11 cellular contexts compared by ENCODE assay signal in genomic region chr3:11198070-11198469, GRCh38.
"Had no signal": no experiment of that assay in that cellular context is flagged by ENCODE, and none has a peak within 500 bp of the region (broad histone marks: within the 10 kb centered on the region; RNA-seq: fewer than 3 reads in every experiment).

No MANE protein-coding gene starts in this region.

- H3K36me3 ChIP-seq: esophagus squamous epithelium, thyroid gland had no signal

- H3K9ac ChIP-seq: parathyroid adenoma had no signal

- H2AFZ ChIP-seq: parathyroid adenoma had no signal

- DNase-seq: activated CD8-positive, alpha-beta memory T cell treated with anti-CD3 and anti-CD28 coated beads, Interleukin-2, amount 10 ng/mL, durations not matched to agents 7 days and 5 days; activated gamma-delta T cell; activated T-cell treated with anti-CD3 and anti-CD28 coated beads, Interleukin-2, amount 50 U/mL, for 24 hours; amygdala; esophagus squamous epithelium; foreskin keratinocyte; head of caudate nucleus; thyroid gland had no signal

- FAIRE-seq: endometrium had no signal

- H3K4me3 ChIP-seq: esophagus squamous epithelium, thyroid gland had no signal

- H3K79me2 ChIP-seq: parathyroid adenoma had no signal

- H3K27ac ChIP-seq: foreskin keratinocyte, parathyroid adenoma, thyroid gland had no signal

- H3K27me3 ChIP-seq: esophagus squamous epithelium, foreskin keratinocyte, thyroid gland had no signal

- H3K9me3 ChIP-seq: esophagus squamous epithelium, thyroid gland had no signal

- H3K4me1 ChIP-seq: parathyroid adenoma had no signal

- ATAC-seq: activated CD4-positive, CD25-positive, alpha-beta regulatory T cell treated with anti-CD3 and anti-CD28 coated beads, Interleukin-2, amount 50 U/mL, for 24 hours; activated CD8-positive, alpha-beta memory T cell treated with anti-CD3 and anti-CD28 coated beads, Interleukin-2, amount 10 ng/mL, durations not matched to agents 7 days and 5 days; foreskin keratinocyte had no signal
